6 cellular contexts compared by ENCODE assay signal in genomic region chr21:29074007-29074376, GRCh38. TPM values are rescaled to one million over a fixed set of nuclear protein-coding genes. Genes with fewer than 3 reads are reported as not detected.
A peak's percentile ranks its signal among the peaks of the same experiment; 100 is the strongest.
DNase-seq lines count a peak whose midpoint lies in the region; ATAC-seq and TF ChIP-seq lines count a peak whose summit lies in the region.

No MANE protein-coding gene starts in this region.

- H3K9me3 ChIP-seq in HEK293 (ENCODE audit: control insufficient read depth, insufficient read depth, low read depth, low read length) (no peaks in the 10 kb centered on the region), mononuclear cell (ENCODE audit: low read depth, low read length) (no peaks in the 10 kb centered on the region)

- peak overlapping the region; percentile 63 for H3K27ac ChIP-seq in HEK293 (ENCODE audit: extremely low read depth, low read depth, low read length)

- H3K36me3 Mint-ChIP-seq in activated naive CD4-positive, alpha-beta T cell treated with anti-CD3 and anti-CD28 coated beads, Interleukin-2, amount 50 U/mL, for 72 hours, result peaks cover 24 to 26% of the 10 kb centered on the region in 2 donors

- H3K27me3 ChIP-seq in mononuclear cell (ENCODE audit: insufficient read depth, low read length), result no peaks in the 10 kb centered on the region

- no peak for TF ChIP-seq CTCF in AG10803 (conservative IDR thresholded peaks at IDR 0.05; ENCODE audit: low read length)
- TF ChIP-seq CTCF in HEK293 (tag by site-specific recombination; IDR thresholded peaks at IDR 0.05), result no peak
- no peak for TF ChIP-seq CTCF in GM13976 (IDR thresholded peaks at IDR 0.05; ENCODE audit: borderline replicate concordance, control extremely low read depth, extremely low read depth, insufficient read depth, missing control alignments)

- H3K4me1 ChIP-seq in HEK293 (ENCODE audit: control insufficient read depth, insufficient read depth, low read length) (peaks cover 15% of the 10 kb centered on the region; the same call in 1 of the 2 replicates), mononuclear cell (ENCODE audit: insufficient read depth, low read length) (peaks cover 42% of the 10 kb centered on the region)

- CTCF ChIA-PET in HEK293 (lab: Yijun Ruan, JAX), result interaction anchor here (0.6 to 2.3 kb wide), 2 partner anchors 14 to 15 kb away, joined by 4 to 7 read pairs; no protein-coding TSS in a partner anchor

- in situ Hi-C loops in GM13976 (cut with MboI; ENCODE audit: low sequenced_read_pairs, unreplicated experiment), result no loop called here

- H3K4me3 ChIP-seq in AG10803 (ENCODE audit: low read length) (peak overlapping the region; percentile 78), HEK293 (ENCODE audit: low read depth, low read length) (peak overlapping the region; percentile 64), mononuclear cell (ENCODE audit: low read length) (peak overlapping the region; percentile 64)

- peaks cover 4% of the 10 kb centered on the region in 2 donors for H3K9me3 Mint-ChIP-seq in activated naive CD4-positive, alpha-beta T cell treated with anti-CD3 and anti-CD28 coated beads, Interleukin-2, amount 50 U/mL, for 72 hours

- peak in 1 of 2 donors; percentile 23 for ATAC-seq in activated naive CD4-positive, alpha-beta T cell treated with anti-CD3 and anti-CD28 coated beads, Interleukin-2, amount 50 U/mL, for 72 hours

- H3K27ac Mint-ChIP-seq in activated naive CD4-positive, alpha-beta T cell treated with anti-CD3 and anti-CD28 coated beads, Interleukin-2, amount 50 U/mL, for 72 hours, result peak overlapping the region; percentile 100

- POLR2A ChIA-PET in HEK293 (lab: Yijun Ruan, JAX), result interaction anchor here (0.5 to 3.9 kb wide), 17 partner anchors 9 to 275 kb away, joined by 3 to 27 read pairs (median 5); partner anchors contain the start of genes BACH1, LTN1, RWDD2B and USP16

- DNase-seq in AG10803 (ENCODE audit: low read depth) (no peak), GM13976 (ENCODE audit: low spot score) (no peak)
- DNase-seq in activated naive CD4-positive, alpha-beta T cell treated with anti-CD3 and anti-CD28 coated beads, Interleukin-2, amount 50 U/mL, for 72 hours (ENCODE audit: low spot score in 2 of 2), result no peak
- DNase-seq in central memory CD4-positive, alpha-beta T cell, result no peak

- H3K36me3 ChIP-seq in HEK293 (ENCODE audit: control insufficient read depth in 2 of 2, insufficient read depth in 1 of 2, low read length in 2 of 2), result peaks cover 13 to 15% of the 10 kb centered on the region in 2 experiments

TF ChIP-seq in HEK293, 187 proteins besides CTCF, POLR2A, EP300 and RAD21:
- TF ChIP-seq ZNF658 (tag by site-specific recombination; IDR thresholded peaks at IDR 0.05) (no peak), ZNF184 (tag by site-specific recombination; IDR thresholded peaks at IDR 0.05) (peak; percentile 54; the same call in 1 of the 2 replicates), KLF9 (tag by site-specific recombination; IDR thresholded peaks at IDR 0.05; ENCODE audit: low read depth) (0 out of 2 replicates have a peak, but pooled peaks have one; percentile 10), ZNF600 (tag by site-specific recombination; IDR thresholded peaks at IDR 0.05) (0 out of 2 replicates have a peak, but pooled peaks have one; percentile 95), ZNF223 (tag by site-specific recombination; IDR thresholded peaks at IDR 0.05) (no peak), ZNF624 (tag by site-specific recombination; IDR thresholded peaks at IDR 0.05) (0 out of 2 replicates have a peak, but pooled peaks have one; percentile 58), ZNF561 (tag by site-specific recombination; IDR thresholded peaks at IDR 0.05; ENCODE audit: borderline replicate concordance) (0 out of 2 replicates have a peak, but pooled peaks have one; percentile 77), ZNF660 (tag by site-specific recombination; IDR thresholded peaks at IDR 0.05) (peak; percentile 12), ZNF692 (tag by site-specific recombination; IDR thresholded peaks at IDR 0.05) (no peak), ZSCAN4 (tag by site-specific recombination; IDR thresholded peaks at IDR 0.05) (no peak), ZNF23 (tag by site-specific recombination; IDR thresholded peaks at IDR 0.05; ENCODE audit: borderline replicate concordance) (no peak), KLF10 (tag by site-specific recombination; IDR thresholded peaks at IDR 0.05) (0 out of 2 replicates have a peak, but pooled peaks have one; percentile 20), ZNF391 (tag by site-specific recombination; IDR thresholded peaks at IDR 0.05; ENCODE audit: borderline replicate concordance, low read depth) (0 out of 2 replicates have a peak, but pooled peaks have one; percentile 2), ZNF404 (tag by site-specific recombination; IDR thresholded peaks at IDR 0.05) (no peak), ZNF112 (tag by site-specific recombination; IDR thresholded peaks at IDR 0.05) (no peak), ZNF16 (tag by site-specific recombination; IDR thresholded peaks at IDR 0.05; ENCODE audit: low read depth) (no peak), MZF1 (tag by site-specific recombination; IDR thresholded peaks at IDR 0.05; ENCODE audit: borderline replicate concordance) (peak; percentile 13; the same call in 1 of the 2 replicates), ZBTB17 (tag by site-specific recombination; IDR thresholded peaks at IDR 0.05) (no peak)
- TF ChIP-seq, protein P1, sequence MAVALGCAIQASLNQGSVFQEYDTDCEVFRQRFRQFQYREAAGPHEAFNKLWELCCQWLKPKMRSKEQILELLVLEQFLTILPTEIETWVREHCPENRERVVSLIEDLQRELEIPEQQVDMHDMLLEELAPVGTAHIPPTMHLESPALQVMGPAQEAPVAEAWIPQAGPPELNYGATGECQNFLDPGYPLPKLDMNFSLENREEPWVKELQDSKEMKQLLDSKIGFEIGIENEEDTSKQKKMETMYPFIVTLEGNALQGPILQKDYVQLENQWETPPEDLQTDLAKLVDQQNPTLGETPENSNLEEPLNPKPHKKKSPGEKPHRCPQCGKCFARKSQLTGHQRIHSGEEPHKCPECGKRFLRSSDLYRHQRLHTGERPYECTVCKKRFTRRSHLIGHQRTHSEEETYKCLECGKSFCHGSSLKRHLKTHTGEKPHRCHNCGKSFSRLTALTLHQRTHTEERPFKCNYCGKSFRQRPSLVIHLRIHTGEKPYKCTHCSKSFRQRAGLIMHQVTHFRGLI (tag by site-specific recombination; IDR thresholded peaks at IDR 0.05), result peak; percentile 49; the same call in 1 of the 2 replicates
- TF ChIP-seq, protein P2, sequence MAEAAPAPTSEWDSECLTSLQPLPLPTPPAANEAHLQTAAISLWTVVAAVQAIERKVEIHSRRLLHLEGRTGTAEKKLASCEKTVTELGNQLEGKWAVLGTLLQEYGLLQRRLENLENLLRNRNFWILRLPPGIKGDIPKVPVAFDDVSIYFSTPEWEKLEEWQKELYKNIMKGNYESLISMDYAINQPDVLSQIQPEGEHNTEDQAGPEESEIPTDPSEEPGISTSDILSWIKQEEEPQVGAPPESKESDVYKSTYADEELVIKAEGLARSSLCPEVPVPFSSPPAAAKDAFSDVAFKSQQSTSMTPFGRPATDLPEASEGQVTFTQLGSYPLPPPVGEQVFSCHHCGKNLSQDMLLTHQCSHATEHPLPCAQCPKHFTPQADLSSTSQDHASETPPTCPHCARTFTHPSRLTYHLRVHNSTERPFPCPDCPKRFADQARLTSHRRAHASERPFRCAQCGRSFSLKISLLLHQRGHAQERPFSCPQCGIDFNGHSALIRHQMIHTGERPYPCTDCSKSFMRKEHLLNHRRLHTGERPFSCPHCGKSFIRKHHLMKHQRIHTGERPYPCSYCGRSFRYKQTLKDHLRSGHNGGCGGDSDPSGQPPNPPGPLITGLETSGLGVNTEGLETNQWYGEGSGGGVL (tag by site-specific recombination; IDR thresholded peaks at IDR 0.05), result no peak

RNA-seq across cellular contexts. Expression of gene CCT8, which starts 0.5 kb away (rescaled TPM):
- total RNA-seq in activated naive CD4-positive, alpha-beta T cell treated with anti-CD3 and anti-CD28 coated beads, Interleukin-2, amount 50 U/mL, for 72 hours, result 100 to 1,000 TPM; 408 to 420 TPM
- total RNA-seq in mononuclear cell, result 120 TPM

RNA-seq across cellular contexts. Expression of gene USP16, which starts 49.5 kb away (rescaled TPM):
- 10 to 100 TPM; 38.4 to 46.6 TPM for total RNA-seq in activated naive CD4-positive, alpha-beta T cell treated with anti-CD3 and anti-CD28 coated beads, Interleukin-2, amount 50 U/mL, for 72 hours
- total RNA-seq in mononuclear cell, result 64.0 TPM

RNA-seq across cellular contexts. Expression of gene RWDD2B, which starts 54.8 kb away (rescaled TPM):
- total RNA-seq in activated naive CD4-positive, alpha-beta T cell treated with anti-CD3 and anti-CD28 coated beads, Interleukin-2, amount 50 U/mL, for 72 hours, result 10 to 100 TPM in 1 of 2 donors, 1 to 10 TPM in 1; 4.6 to 13.9 TPM
- total RNA-seq in mononuclear cell, result 1.3 TPM

RNA-seq across cellular contexts. Expression of gene MAP3K7CL, which starts 56.5 kb away (rescaled TPM):
- 1 to 10 TPM; 5.4 to 8.6 TPM for total RNA-seq in activated naive CD4-positive, alpha-beta T cell treated with anti-CD3 and anti-CD28 coated beads, Interleukin-2, amount 50 U/mL, for 72 hours
- 119 TPM for total RNA-seq in mononuclear cell
